ENCODE assay signal across 1 cellular context in the genomic region with DNA sequence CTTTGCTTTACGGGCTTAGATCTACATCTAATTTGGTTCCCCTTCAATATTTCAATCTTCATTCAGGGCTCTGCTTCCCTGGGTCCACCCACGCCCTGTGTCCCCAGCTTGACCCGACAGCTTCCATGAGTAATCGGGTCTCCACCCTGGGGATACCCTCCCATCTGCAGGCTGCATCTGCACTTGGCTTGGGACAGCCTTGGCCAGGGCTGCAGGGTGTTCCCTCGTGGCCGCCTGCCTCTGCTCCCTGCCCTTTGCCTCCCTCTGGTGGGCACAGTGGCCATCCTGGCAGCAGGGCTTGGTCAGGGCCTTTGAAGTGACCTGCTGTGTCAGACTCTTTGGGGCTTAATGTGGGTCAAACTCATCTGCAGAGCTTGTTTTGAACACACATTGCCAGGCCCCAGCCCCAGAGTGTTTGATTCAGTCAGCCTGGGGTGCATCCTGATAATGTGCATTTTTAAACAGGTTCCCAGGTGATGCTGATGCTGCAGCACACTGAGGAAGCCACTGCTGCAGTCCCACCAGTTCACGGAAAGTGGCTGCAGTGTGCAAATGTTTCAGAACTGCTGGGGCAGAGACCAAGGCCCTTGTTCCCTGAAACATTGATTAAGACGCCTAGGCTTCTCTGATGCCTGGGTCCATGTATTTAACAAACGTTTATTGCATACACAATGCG.
TF ChIP-seq lines count a peak whose summit lies in the region.

No MANE protein-coding gene starts in this region.

TF ChIP-seq in HepG2, 621 proteins besides CTCF, POLR2A, EP300 and RAD21 (continued from another document and continues in another):
- TF ChIP-seq, protein P1, sequence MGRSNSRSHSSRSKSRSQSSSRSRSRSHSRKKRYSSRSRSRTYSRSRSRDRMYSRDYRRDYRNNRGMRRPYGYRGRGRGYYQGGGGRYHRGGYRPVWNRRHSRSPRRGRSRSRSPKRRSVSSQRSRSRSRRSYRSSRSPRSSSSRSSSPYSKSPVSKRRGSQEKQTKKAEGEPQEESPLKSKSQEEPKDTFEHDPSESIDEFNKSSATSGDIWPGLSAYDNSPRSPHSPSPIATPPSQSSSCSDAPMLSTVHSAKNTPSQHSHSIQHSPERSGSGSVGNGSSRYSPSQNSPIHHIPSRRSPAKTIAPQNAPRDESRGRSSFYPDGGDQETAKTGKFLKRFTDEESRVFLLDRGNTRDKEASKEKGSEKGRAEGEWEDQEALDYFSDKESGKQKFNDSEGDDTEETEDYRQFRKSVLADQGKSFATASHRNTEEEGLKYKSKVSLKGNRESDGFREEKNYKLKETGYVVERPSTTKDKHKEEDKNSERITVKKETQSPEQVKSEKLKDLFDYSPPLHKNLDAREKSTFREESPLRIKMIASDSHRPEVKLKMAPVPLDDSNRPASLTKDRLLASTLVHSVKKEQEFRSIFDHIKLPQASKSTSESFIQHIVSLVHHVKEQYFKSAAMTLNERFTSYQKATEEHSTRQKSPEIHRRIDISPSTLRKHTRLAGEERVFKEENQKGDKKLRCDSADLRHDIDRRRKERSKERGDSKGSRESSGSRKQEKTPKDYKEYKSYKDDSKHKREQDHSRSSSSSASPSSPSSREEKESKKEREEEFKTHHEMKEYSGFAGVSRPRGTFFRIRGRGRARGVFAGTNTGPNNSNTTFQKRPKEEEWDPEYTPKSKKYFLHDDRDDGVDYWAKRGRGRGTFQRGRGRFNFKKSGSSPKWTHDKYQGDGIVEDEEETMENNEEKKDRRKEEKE (IDR thresholded peaks at IDR 0.05), result no peak
- TF ChIP-seq KLF16 (CRISPR knock-in tag; IDR thresholded peaks at IDR 0.05), result no peak
- TF ChIP-seq, protein P2, sequence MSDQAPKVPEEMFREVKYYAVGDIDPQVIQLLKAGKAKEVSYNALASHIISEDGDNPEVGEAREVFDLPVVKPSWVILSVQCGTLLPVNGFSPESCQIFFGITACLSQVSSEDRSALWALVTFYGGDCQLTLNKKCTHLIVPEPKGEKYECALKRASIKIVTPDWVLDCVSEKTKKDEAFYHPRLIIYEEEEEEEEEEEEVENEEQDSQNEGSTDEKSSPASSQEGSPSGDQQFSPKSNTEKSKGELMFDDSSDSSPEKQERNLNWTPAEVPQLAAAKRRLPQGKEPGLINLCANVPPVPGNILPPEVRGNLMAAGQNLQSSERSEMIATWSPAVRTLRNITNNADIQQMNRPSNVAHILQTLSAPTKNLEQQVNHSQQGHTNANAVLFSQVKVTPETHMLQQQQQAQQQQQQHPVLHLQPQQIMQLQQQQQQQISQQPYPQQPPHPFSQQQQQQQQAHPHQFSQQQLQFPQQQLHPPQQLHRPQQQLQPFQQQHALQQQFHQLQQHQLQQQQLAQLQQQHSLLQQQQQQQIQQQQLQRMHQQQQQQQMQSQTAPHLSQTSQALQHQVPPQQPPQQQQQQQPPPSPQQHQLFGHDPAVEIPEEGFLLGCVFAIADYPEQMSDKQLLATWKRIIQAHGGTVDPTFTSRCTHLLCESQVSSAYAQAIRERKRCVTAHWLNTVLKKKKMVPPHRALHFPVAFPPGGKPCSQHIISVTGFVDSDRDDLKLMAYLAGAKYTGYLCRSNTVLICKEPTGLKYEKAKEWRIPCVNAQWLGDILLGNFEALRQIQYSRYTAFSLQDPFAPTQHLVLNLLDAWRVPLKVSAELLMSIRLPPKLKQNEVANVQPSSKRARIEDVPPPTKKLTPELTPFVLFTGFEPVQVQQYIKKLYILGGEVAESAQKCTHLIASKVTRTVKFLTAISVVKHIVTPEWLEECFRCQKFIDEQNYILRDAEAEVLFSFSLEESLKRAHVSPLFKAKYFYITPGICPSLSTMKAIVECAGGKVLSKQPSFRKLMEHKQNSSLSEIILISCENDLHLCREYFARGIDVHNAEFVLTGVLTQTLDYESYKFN (CRISPR knock-in tag; conservative IDR thresholded peaks at IDR 0.05), result no peak
- TF ChIP-seq PAWR (CRISPR knock-in tag; IDR thresholded peaks at IDR 0.05; ENCODE audit: borderline replicate concordance), result no peak
- TF ChIP-seq, protein P3, sequence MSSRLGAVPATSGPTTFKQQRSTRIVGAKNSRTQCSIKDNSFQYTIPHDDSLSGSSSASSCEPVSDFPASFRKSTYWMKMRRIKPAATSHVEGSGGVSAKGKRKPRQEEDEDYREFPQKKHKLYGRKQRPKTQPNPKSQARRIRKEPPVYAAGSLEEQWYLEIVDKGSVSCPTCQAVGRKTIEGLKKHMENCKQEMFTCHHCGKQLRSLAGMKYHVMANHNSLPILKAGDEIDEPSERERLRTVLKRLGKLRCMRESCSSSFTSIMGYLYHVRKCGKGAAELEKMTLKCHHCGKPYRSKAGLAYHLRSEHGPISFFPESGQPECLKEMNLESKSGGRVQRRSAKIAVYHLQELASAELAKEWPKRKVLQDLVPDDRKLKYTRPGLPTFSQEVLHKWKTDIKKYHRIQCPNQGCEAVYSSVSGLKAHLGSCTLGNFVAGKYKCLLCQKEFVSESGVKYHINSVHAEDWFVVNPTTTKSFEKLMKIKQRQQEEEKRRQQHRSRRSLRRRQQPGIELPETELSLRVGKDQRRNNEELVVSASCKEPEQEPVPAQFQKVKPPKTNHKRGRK (CRISPR knock-in tag; IDR thresholded peaks at IDR 0.05), result no peak
- no peak for TF ChIP-seq RORA (CRISPR knock-in tag; IDR thresholded peaks at IDR 0.05)
- peak; percentile 32; the same call in 1 of the 2 replicates for TF ChIP-seq KDM2A (CRISPR knock-in tag; IDR thresholded peaks at IDR 0.05; ENCODE audit: borderline replicate concordance, low read depth)
- no peak for TF ChIP-seq ZFP36L2 (CRISPR knock-in tag; IDR thresholded peaks at IDR 0.05)
- TF ChIP-seq, protein P4, sequence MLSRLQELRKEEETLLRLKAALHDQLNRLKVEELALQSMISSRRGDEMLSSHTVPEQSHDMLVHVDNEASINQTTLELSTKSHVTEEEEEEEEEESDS (CRISPR knock-in tag; IDR thresholded peaks at IDR 0.05; ENCODE audit: borderline replicate concordance), result no peak
- TF ChIP-seq ARNT2 (CRISPR knock-in tag; IDR thresholded peaks at IDR 0.05; ENCODE audit: low read depth), result no peak
- TF ChIP-seq NR2F6 (IDR thresholded peaks at IDR 0.05), result no peak
- 0 out of 2 replicates have a peak, but pooled peaks have one; percentile 21 for TF ChIP-seq NR2F6 (CRISPR knock-in tag; IDR thresholded peaks at IDR 0.05)
- no peak for TF ChIP-seq ZNF143 (CRISPR knock-in tag; IDR thresholded peaks at IDR 0.05)
- TF ChIP-seq ZNF777 (CRISPR knock-in tag; IDR thresholded peaks at IDR 0.05), result no peak
- no peak for TF ChIP-seq ARNTL (CRISPR knock-in tag; IDR thresholded peaks at IDR 0.05)
- TF ChIP-seq IRX3 (CRISPR knock-in tag; IDR thresholded peaks at IDR 0.05; ENCODE audit: borderline replicate concordance, low read depth), result no peak
- TF ChIP-seq CC2D1A (CRISPR knock-in tag; IDR thresholded peaks at IDR 0.05), result no peak
- TF ChIP-seq ZNF75D (CRISPR knock-in tag; IDR thresholded peaks at IDR 0.05; ENCODE audit: borderline replicate concordance), result no peak
- TF ChIP-seq, protein P5, sequence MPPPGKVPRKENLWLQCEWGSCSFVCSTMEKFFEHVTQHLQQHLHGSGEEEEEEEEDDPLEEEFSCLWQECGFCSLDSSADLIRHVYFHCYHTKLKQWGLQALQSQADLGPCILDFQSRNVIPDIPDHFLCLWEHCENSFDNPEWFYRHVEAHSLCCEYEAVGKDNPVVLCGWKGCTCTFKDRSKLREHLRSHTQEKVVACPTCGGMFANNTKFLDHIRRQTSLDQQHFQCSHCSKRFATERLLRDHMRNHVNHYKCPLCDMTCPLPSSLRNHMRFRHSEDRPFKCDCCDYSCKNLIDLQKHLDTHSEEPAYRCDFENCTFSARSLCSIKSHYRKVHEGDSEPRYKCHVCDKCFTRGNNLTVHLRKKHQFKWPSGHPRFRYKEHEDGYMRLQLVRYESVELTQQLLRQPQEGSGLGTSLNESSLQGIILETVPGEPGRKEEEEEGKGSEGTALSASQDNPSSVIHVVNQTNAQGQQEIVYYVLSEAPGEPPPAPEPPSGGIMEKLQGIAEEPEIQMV (CRISPR knock-in tag; IDR thresholded peaks at IDR 0.05; ENCODE audit: low read depth), result no peak
- 0 out of 2 replicates have a peak, but pooled peaks have one; percentile 7 for TF ChIP-seq RARA (CRISPR knock-in tag; IDR thresholded peaks at IDR 0.05)
- no peak for TF ChIP-seq ZNF660 (CRISPR knock-in tag; IDR thresholded peaks at IDR 0.05; ENCODE audit: borderline replicate concordance, low read depth)
- 0 out of 2 replicates have a peak, but pooled peaks have one; percentile 31 for TF ChIP-seq GFI1 (CRISPR knock-in tag; IDR thresholded peaks at IDR 0.05; ENCODE audit: borderline replicate concordance)
- no peak for TF ChIP-seq PLRG1 (conservative IDR thresholded peaks at IDR 0.05)
- TF ChIP-seq ZNF253 (CRISPR knock-in tag; IDR thresholded peaks at IDR 0.05; ENCODE audit: borderline replicate concordance), result no peak
- TF ChIP-seq EED (CRISPR knock-in tag; IDR thresholded peaks at IDR 0.05), result no peak
- TF ChIP-seq, protein P6, sequence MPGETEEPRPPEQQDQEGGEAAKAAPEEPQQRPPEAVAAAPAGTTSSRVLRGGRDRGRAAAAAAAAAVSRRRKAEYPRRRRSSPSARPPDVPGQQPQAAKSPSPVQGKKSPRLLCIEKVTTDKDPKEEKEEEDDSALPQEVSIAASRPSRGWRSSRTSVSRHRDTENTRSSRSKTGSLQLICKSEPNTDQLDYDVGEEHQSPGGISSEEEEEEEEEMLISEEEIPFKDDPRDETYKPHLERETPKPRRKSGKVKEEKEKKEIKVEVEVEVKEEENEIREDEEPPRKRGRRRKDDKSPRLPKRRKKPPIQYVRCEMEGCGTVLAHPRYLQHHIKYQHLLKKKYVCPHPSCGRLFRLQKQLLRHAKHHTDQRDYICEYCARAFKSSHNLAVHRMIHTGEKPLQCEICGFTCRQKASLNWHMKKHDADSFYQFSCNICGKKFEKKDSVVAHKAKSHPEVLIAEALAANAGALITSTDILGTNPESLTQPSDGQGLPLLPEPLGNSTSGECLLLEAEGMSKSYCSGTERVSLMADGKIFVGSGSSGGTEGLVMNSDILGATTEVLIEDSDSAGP (CRISPR knock-in tag; IDR thresholded peaks at IDR 0.05; ENCODE audit: borderline replicate concordance), result 0 out of 2 replicates have a peak, but pooled peaks have one; percentile 31
- TF ChIP-seq, protein P7, sequence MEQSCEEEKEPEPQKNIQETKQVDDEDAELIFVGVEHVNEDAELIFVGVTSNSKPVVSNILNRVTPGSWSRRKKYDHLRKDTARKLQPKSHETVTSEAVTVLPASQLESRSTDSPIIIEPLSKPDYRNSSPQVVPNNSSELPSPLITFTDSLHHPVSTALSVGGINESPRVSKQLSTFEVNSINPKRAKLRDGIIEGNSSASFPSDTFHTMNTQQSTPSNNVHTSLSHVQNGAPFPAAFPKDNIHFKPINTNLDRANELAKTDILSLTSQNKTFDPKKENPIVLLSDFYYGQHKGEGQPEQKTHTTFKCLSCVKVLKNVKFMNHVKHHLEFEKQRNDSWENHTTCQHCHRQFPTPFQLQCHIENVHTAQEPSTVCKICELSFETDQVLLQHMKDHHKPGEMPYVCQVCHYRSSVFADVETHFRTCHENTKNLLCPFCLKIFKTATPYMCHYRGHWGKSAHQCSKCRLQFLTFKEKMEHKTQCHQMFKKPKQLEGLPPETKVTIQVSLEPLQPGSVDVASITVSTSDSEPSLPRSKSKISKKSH (CRISPR knock-in tag; IDR thresholded peaks at IDR 0.05; ENCODE audit: borderline replicate concordance), result 0 out of 2 replicates have a peak, but pooled peaks have one; percentile 35
- TF ChIP-seq ZNF30 (CRISPR knock-in tag; IDR thresholded peaks at IDR 0.05), result no peak
- TF ChIP-seq LCORL (IDR thresholded peaks at IDR 0.05), result no peak
- TF ChIP-seq LCORL (CRISPR knock-in tag; IDR thresholded peaks at IDR 0.05), result no peak
- TF ChIP-seq ZNF550 (CRISPR knock-in tag; IDR thresholded peaks at IDR 0.05; ENCODE audit: borderline replicate concordance), result no peak
- TF ChIP-seq, protein P8, sequence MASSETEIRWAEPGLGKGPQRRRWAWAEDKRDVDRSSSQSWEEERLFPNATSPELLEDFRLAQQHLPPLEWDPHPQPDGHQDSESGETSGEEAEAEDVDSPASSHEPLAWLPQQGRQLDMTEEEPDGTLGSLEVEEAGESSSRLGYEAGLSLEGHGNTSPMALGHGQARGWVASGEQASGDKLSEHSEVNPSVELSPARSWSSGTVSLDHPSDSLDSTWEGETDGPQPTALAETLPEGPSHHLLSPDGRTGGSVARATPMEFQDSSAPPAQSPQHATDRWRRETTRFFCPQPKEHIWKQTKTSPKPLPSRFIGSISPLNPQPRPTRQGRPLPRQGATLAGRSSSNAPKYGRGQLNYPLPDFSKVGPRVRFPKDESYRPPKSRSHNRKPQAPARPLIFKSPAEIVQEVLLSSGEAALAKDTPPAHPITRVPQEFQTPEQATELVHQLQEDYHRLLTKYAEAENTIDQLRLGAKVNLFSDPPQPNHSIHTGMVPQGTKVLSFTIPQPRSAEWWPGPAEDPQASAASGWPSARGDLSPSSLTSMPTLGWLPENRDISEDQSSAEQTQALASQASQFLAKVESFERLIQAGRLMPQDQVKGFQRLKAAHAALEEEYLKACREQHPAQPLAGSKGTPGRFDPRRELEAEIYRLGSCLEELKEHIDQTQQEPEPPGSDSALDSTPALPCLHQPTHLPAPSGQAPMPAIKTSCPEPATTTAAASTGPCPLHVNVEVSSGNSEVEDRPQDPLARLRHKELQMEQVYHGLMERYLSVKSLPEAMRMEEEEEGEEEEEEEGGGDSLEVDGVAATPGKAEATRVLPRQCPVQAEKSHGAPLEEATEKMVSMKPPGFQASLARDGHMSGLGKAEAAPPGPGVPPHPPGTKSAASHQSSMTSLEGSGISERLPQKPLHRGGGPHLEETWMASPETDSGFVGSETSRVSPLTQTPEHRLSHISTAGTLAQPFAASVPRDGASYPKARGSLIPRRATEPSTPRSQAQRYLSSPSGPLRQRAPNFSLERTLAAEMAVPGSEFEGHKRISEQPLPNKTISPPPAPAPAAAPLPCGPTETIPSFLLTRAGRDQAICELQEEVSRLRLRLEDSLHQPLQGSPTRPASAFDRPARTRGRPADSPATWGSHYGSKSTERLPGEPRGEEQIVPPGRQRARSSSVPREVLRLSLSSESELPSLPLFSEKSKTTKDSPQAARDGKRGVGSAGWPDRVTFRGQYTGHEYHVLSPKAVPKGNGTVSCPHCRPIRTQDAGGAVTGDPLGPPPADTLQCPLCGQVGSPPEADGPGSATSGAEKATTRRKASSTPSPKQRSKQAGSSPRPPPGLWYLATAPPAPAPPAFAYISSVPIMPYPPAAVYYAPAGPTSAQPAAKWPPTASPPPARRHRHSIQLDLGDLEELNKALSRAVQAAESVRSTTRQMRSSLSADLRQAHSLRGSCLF (CRISPR knock-in tag; IDR thresholded peaks at IDR 0.05; ENCODE audit: borderline replicate concordance), result no peak
- TF ChIP-seq GABPB1 (CRISPR knock-in tag; IDR thresholded peaks at IDR 0.05), result no peak
- TF ChIP-seq PHF5A (CRISPR knock-in tag; IDR thresholded peaks at IDR 0.05; ENCODE audit: low read depth, unreplicated experiment), result no peak
- no peak for TF ChIP-seq HCFC1 (IDR thresholded peaks at IDR 0.05; ENCODE audit: low read depth, low read length)
- TF ChIP-seq GLI4 (CRISPR knock-in tag; IDR thresholded peaks at IDR 0.05; ENCODE audit: borderline replicate concordance), result no peak
- TF ChIP-seq STAG1 (CRISPR knock-in tag; IDR thresholded peaks at IDR 0.05), result peak; percentile 84
- TF ChIP-seq HOXA3 (CRISPR knock-in tag; IDR thresholded peaks at IDR 0.05), result no peak
- no peak for TF ChIP-seq ZBTB38 (CRISPR knock-in tag; IDR thresholded peaks at IDR 0.05)
- TF ChIP-seq SNAPC2 (CRISPR knock-in tag; IDR thresholded peaks at IDR 0.05), result no peak
- TF ChIP-seq, protein P9, sequence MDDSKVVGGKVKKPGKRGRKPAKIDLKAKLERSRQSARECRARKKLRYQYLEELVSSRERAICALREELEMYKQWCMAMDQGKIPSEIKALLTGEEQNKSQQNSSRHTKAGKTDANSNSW (CRISPR knock-in tag; IDR thresholded peaks at IDR 0.05; ENCODE audit: borderline replicate concordance), result no peak
- peak; percentile 64; the same call in 1 of the 2 replicates for TF ChIP-seq MYC (CRISPR knock-in tag; IDR thresholded peaks at IDR 0.05; ENCODE audit: borderline replicate concordance)
